ENCODE assay signal across 8 cellular contexts in genomic region chr14:99995700-99996356, GRCh38.
A peak's percentile ranks its signal among the peaks of the same experiment; 100 is the strongest.
DNase-seq lines count a peak whose midpoint lies in the region; ATAC-seq and TF ChIP-seq lines count a peak whose summit lies in the region.

No MANE protein-coding gene starts in this region.

- no peaks in the 10 kb centered on the region for H3F3A ChIP-seq in OCI-LY1 (ENCODE audit: insufficient read depth, low read length)

- no peak overlapping the region for H3K9ac ChIP-seq in OCI-LY1 (ENCODE audit: low read length)
- H3K9ac ChIP-seq in fibroblast of lung (ENCODE audit: insufficient read depth, low read length) = no peak overlapping the region
- no peak overlapping the region for H3K9ac ChIP-seq in trophoblast cell (ENCODE audit: low read length)
- no peak overlapping the region for H3K9ac ChIP-seq in neuronal stem cell (ENCODE audit: low read depth, low read length, poor library complexity)

- H3K9me3 ChIP-seq in OCI-LY1 (ENCODE audit: low read length) (no peaks in the 10 kb centered on the region), fibroblast of lung (ENCODE audit: control insufficient read depth, insufficient read depth, low read depth, low read length) (no peaks in the 10 kb centered on the region), trophoblast cell (ENCODE audit: insufficient read depth, low read depth, low read length) (no peaks in the 10 kb centered on the region), neuronal stem cell (replicated peaks in 1 of 2; ENCODE audit: control insufficient read depth in 2 of 2, insufficient read depth in 1 of 2, low read depth in 1 of 2, low read length in 2 of 2) (peaks cover 3 to 44% of the 10 kb centered on the region in 2 donors)

- H3K27ac ChIP-seq in OCI-LY1 (ENCODE audit: low read depth, low read length, poor library complexity, severe bottlenecking) (no peak overlapping the region), fibroblast of lung (ENCODE audit: insufficient read depth, low read length) (no peak overlapping the region), trophoblast cell (ENCODE audit: low read depth, low read length) (no peak overlapping the region), neuronal stem cell (replicated peaks; ENCODE audit: low read length) (no peak overlapping the region)

- H3K4ac ChIP-seq in trophoblast cell (ENCODE audit: low read depth, low read length) (no peak overlapping the region), neuronal stem cell (ENCODE audit: low read length) (no peak overlapping the region)

- no peak overlapping the region for H4K12ac ChIP-seq in trophoblast cell (ENCODE audit: low read depth, low read length)

- no peaks in the 10 kb centered on the region for H3K36me3 ChIP-seq in OCI-LY1 (ENCODE audit: insufficient read depth, low read length)
- no peaks in the 10 kb centered on the region for H3K36me3 ChIP-seq in fibroblast of lung (ENCODE audit: control insufficient read depth, insufficient read depth, low read length)
- no peaks in the 10 kb centered on the region for H3K36me3 ChIP-seq in trophoblast cell (ENCODE audit: control insufficient read depth in 1 of 2, insufficient read depth in 2 of 2, low read length in 2 of 2)
- peaks cover 0 to 3% of the 10 kb centered on the region in 2 donors for H3K36me3 ChIP-seq in neuronal stem cell (replicated peaks in 1 of 2; ENCODE audit: control insufficient read depth in 2 of 2, insufficient read depth in 2 of 2, low read length in 2 of 2)

- H4K8ac ChIP-seq in trophoblast cell (ENCODE audit: low read depth, low read length) (no peak overlapping the region), neuronal stem cell (ENCODE audit: low read depth, low read length) (no peak overlapping the region)

- DNase-seq in AML-193 (lab: John Stamatoyannopoulos, UW) (peak; percentile 72 to 76), fibroblast of lung (ENCODE audit: low read depth in 2 of 2) (peak; percentile 28 to 56), trophoblast cell (peak; percentile 63 to 85), neuronal stem cell (ENCODE audit: low spot score) (no peak)
- peak; percentile 74 for DNase-seq in activated CD8-positive, alpha-beta memory T cell treated with anti-CD3 and anti-CD28 coated beads, Interleukin-2, amount 50 U/mL, for 48 hours

- no peak overlapping the region for H2BK15ac ChIP-seq in neuronal stem cell (ENCODE audit: low read length)

- H2AFZ ChIP-seq in OCI-LY1 (ENCODE audit: low read length) (no peak overlapping the region), fibroblast of lung (ENCODE audit: low read length) (no peak overlapping the region), trophoblast cell (ENCODE audit: insufficient read depth, low read length, poor library complexity) (no peak overlapping the region), neuronal stem cell (ENCODE audit: low read length) (no peak overlapping the region)

- no peak overlapping the region for H2BK5ac ChIP-seq in trophoblast cell (ENCODE audit: low read depth, low read length, poor library complexity)
- no peak overlapping the region for H2BK5ac ChIP-seq in neuronal stem cell (ENCODE audit: low read length)

- no peaks in the 10 kb centered on the region for H3K4me1 ChIP-seq in OCI-LY1 (ENCODE audit: insufficient read depth, low read length, severe bottlenecking)
- H3K4me1 ChIP-seq in fibroblast of lung (ENCODE audit: control insufficient read depth, extremely low read depth, insufficient read depth, low read length) = peaks cover 4% of the 10 kb centered on the region
- H3K4me1 ChIP-seq in trophoblast cell (ENCODE audit: control insufficient read depth in 1 of 2, insufficient read depth in 2 of 2, low read length in 2 of 2) = no peaks in the 10 kb centered on the region
- H3K4me1 ChIP-seq in neuronal stem cell (ENCODE audit: control insufficient read depth in 2 of 2, insufficient read depth in 1 of 2, low read depth in 1 of 2, low read length in 2 of 2) = no peaks in the 10 kb centered on the region

- H3K23ac ChIP-seq in trophoblast cell (ENCODE audit: low read length) = no peak overlapping the region
- no peak overlapping the region for H3K23ac ChIP-seq in neuronal stem cell (ENCODE audit: low read depth, low read length, poor library complexity)

- H3K27me3 ChIP-seq in OCI-LY1 (ENCODE audit: insufficient read depth, low read length) (no peaks in the 10 kb centered on the region), fibroblast of lung (ENCODE audit: control insufficient read depth, insufficient read depth, low read length) (no peaks in the 10 kb centered on the region), trophoblast cell (ENCODE audit: insufficient read depth, low read length) (no peaks in the 10 kb centered on the region), neuronal stem cell (ENCODE audit: control insufficient read depth in 3 of 3, insufficient read depth in 3 of 3, low read depth in 1 of 3, low read length in 3 of 3) (no peaks in the 10 kb centered on the region)

- H2BK120ac ChIP-seq in trophoblast cell (ENCODE audit: insufficient read depth, low read length, poor library complexity) = no peak overlapping the region
- no peak overlapping the region for H2BK120ac ChIP-seq in neuronal stem cell (ENCODE audit: low read depth, low read length)

- H3K79me1 ChIP-seq in trophoblast cell (ENCODE audit: low read length) (no peaks in the 10 kb centered on the region), neuronal stem cell (ENCODE audit: low read depth, low read length) (no peaks in the 10 kb centered on the region)

- no peak overlapping the region for H2BK12ac ChIP-seq in trophoblast cell (ENCODE audit: low read length)
- H2BK12ac ChIP-seq in neuronal stem cell (ENCODE audit: low read length) = no peak overlapping the region

- WGBS in trophoblast cell (ENCODE audit: extremely low coverage, insufficient coverage, insufficient read length) = no CpG with 5 or more reads among the region's 2 CpGs
- WGBS in neuronal stem cell (ENCODE audit: extremely low coverage in 2 of 2, insufficient read length in 2 of 2, insufficient replicate concordance in 1 of 2), 2 donors = no CpG with 5 or more reads among the region's 2 CpGs

- H3K18ac ChIP-seq in trophoblast cell (ENCODE audit: low read length) (no peak overlapping the region), neuronal stem cell (ENCODE audit: low read length) (no peak overlapping the region)

- H2AK5ac ChIP-seq in trophoblast cell (ENCODE audit: low read length) (no peak overlapping the region), neuronal stem cell (ENCODE audit: low read depth, low read length) (no peak overlapping the region)

- H4K20me1 ChIP-seq in OCI-LY1 (ENCODE audit: insufficient read depth, low read length) (no peaks in the 10 kb centered on the region), fibroblast of lung (ENCODE audit: control insufficient read depth, extremely low read depth, insufficient read depth, low read length) (no peaks in the 10 kb centered on the region)

- no peaks in the 10 kb centered on the region for H3K79me2 ChIP-seq in OCI-LY1 (ENCODE audit: insufficient read depth, low read length)
- no peaks in the 10 kb centered on the region for H3K79me2 ChIP-seq in fibroblast of lung (ENCODE audit: control insufficient read depth, insufficient read depth, low read length)
- H3K79me2 ChIP-seq in trophoblast cell (ENCODE audit: control insufficient read depth, insufficient read depth, low read length, poor library complexity) = no peaks in the 10 kb centered on the region

- H3K9me2 ChIP-seq in OCI-LY1 (ENCODE audit: low read depth, low read length) = no peaks in the 10 kb centered on the region

- H4K91ac ChIP-seq in trophoblast cell (ENCODE audit: low read depth, low read length) (no peak overlapping the region), neuronal stem cell (ENCODE audit: low read depth, low read length, poor library complexity) (no peak overlapping the region)

- H3K14ac ChIP-seq in trophoblast cell (ENCODE audit: low read length) (no peak overlapping the region), neuronal stem cell (ENCODE audit: low read length) (no peak overlapping the region)

- H3K4me3 ChIP-seq in OCI-LY1 (ENCODE audit: low read depth, low read length, poor library complexity, severe bottlenecking) (no peak overlapping the region), fibroblast of lung (replicated peaks in 1 of 4; ENCODE audit: control extremely low read depth in 1 of 4, insufficient read depth in 1 of 4, low read depth in 3 of 4, low read length in 4 of 4) (no peak overlapping the region), trophoblast cell (ENCODE audit: low read depth, low read length) (no peak overlapping the region), neuronal stem cell (ENCODE audit: low read length in 2 of 2) (no peak overlapping the region)

- ATAC-seq in GM18867 (IDR thresholded peaks at IDR 0.05; ENCODE audit: unreplicated experiment) (peak; percentile 99), HG03045 (IDR thresholded peaks at IDR 0.05; ENCODE audit: unreplicated experiment) (peak; percentile 98)

- peak; percentile 89 for TF ChIP-seq CTCF in OCI-LY1 (IDR thresholded peaks at IDR 0.05; ENCODE audit: low read length)
- peak; percentile 73 to 88 for TF ChIP-seq CTCF in fibroblast of lung (conservative IDR thresholded peaks at IDR 0.05 in 1 of 2, IDR thresholded peaks at IDR 0.05 in 1 of 2; ENCODE audit: low read depth in 1 of 2, low read length in 2 of 2)

- H3K4me2 ChIP-seq in OCI-LY1 (ENCODE audit: low read length) (no peak overlapping the region), fibroblast of lung (ENCODE audit: extremely low read depth, insufficient read depth, low read length) (no peak overlapping the region), trophoblast cell (ENCODE audit: low read length) (no peak overlapping the region), neuronal stem cell (ENCODE audit: insufficient read depth, low read length, poor library complexity, severe bottlenecking) (no peak overlapping the region)
